In the genomic region with DNA sequence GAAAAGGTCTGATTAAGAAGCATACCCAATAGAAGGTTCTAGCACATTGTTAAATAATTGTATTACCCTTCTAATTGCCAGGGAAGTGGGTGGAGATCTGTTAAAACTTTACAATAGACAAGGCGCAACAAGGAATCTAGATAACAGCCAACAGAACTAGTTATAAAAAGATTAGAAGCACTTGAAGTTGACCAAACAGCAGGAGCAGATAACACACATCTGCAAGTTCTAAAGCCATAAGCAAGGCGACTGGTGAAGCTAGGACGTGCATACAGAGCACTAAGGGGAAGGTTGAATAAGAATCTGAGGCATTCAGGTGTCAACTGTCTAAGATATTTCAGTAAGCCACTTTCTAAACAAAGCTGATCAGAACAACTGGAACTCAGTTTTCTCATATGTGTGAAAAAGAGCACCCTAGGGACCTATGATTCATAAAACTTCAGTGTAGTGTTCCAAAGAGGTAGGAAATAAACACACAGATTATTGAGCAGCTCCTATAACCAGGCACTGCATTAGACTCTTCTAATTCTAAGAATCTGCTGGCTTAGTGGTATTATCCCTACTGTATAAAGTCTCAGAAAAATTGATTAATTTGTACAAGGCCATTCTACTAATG, we compare ENCODE assay signal across 16 cellular contexts.
A peak's percentile ranks its signal among the peaks of the same experiment; 100 is the strongest.
DNase-seq lines count a peak whose midpoint lies in the region; ATAC-seq, FAIRE-seq and TF ChIP-seq lines count a peak whose summit lies in the region.
"Had no signal": no experiment of that assay in that cellular context is flagged by ENCODE, and none has a peak within 500 bp of the region (broad histone marks: within the 10 kb centered on the region; RNA-seq: fewer than 3 reads in every experiment).

No MANE protein-coding gene starts in this region.

- H3F3A ChIP-seq in MM.1S (ENCODE audit: insufficient read depth, low read length), result no peaks in the 10 kb centered on the region

- H3K27me3 ChIP-seq in small intestine (ENCODE audit: control insufficient read depth in 2 of 2, insufficient read depth in 2 of 2, low read length in 2 of 2), result no peaks in the 10 kb centered on the region
- H3K27me3 ChIP-seq in MM.1S (replicated peaks; ENCODE audit: insufficient read depth, low read length), result no peaks in the 10 kb centered on the region

- POLR2A ChIA-PET in RWPE1 (lab: Yijun Ruan, JAX; ENCODE audit: low non-redundant PET), result interaction anchor here (0.7 kb wide), 1 partner anchor 11 kb away, joined by 3 read pairs; no protein-coding TSS in a partner anchor

- no peaks in the 10 kb centered on the region for H3K79me2 ChIP-seq in MM.1S (ENCODE audit: low read length)

- no peaks in the 10 kb centered on the region for H3K9me2 ChIP-seq in MM.1S (replicated peaks; ENCODE audit: insufficient read depth, low read length)

- WGBS in small intestine, 3 donors, result 18 to 56% (median 42%) methylated on average over 3 of the region's 3 CpGs

- H4K20me1 ChIP-seq in MM.1S (ENCODE audit: insufficient read depth, low read length), result no peaks in the 10 kb centered on the region

- no peak overlapping the region for H3K27ac ChIP-seq in small intestine (ENCODE audit: low read depth in 1 of 2, low read length in 1 of 2)
- H3K27ac ChIP-seq in MM.1S (ENCODE audit: low read length), result no peak overlapping the region
- no peak overlapping the region for H3K27ac ChIP-seq in RWPE1
- H3K27ac ChIP-seq: C4-2B had no signal

- intact Hi-C loops in left colon (cut with DNase I, micrococcal nuclease), result no loop called here

- DNase-seq in OCI-M1 (lab: John Stamatoyannopoulos, UW), result peak; percentile 94
- DNase-seq in cardiac fibroblast (ENCODE audit: low read depth in 2 of 2), result peak; percentile 10 to 48
- DNase-seq in left colon, result no peak
- DNase-seq in small intestine, result peak; percentile 68
- no peak for DNase-seq in activated CD4-positive, alpha-beta T cell treated with anti-CD3 and anti-CD28 coated beads for 48 hours
- no peak for DNase-seq in MM.1S
- DNase-seq in RWPE1 (ENCODE audit: low spot score), result no peak
- DNase-seq: BE2C; CD4-positive, alpha-beta memory T cell; DMS79 had no signal

- no peak overlapping the region for H3K9ac ChIP-seq in MM.1S (ENCODE audit: low read length)

- H3K9me3 ChIP-seq in small intestine (ENCODE audit: control insufficient read depth, low read depth) (no peaks in the 10 kb centered on the region), MM.1S (replicated peaks; ENCODE audit: insufficient read depth, low read length) (no peaks in the 10 kb centered on the region)
- H3K9me3 ChIP-seq: BE2C, HAP-1 had no signal

- no peak overlapping the region for H3K4me2 ChIP-seq in MM.1S (ENCODE audit: low read depth, low read length)

- H3K36me3 ChIP-seq in small intestine (ENCODE audit: control insufficient read depth in 2 of 2, insufficient read depth in 2 of 2, low read length in 2 of 2) (no peaks in the 10 kb centered on the region), MM.1S (replicated peaks; ENCODE audit: insufficient read depth, low read length) (no peaks in the 10 kb centered on the region)
- H3K36me3 ChIP-seq: BE2C, HAP-1 had no signal

- peak; percentile 97 for ATAC-seq in left colon
- ATAC-seq: GM12878 had no signal

- no peak for TF ChIP-seq CTCF in cardiac fibroblast (IDR thresholded peaks at IDR 0.05; ENCODE audit: low read depth, low read length)
- TF ChIP-seq CTCF in MM.1S (IDR thresholded peaks at IDR 0.05; ENCODE audit: low read length), result no peak
- no peak for TF ChIP-seq CTCF in RWPE1 (conservative IDR thresholded peaks at IDR 0.05; ENCODE audit: low read depth)

- no peaks in the 10 kb centered on the region for H3K4me1 ChIP-seq in small intestine (ENCODE audit: control insufficient read depth in 2 of 2, insufficient read depth in 1 of 2, low read depth in 1 of 2, low read length in 1 of 2)
- H3K4me1 ChIP-seq in MM.1S (ENCODE audit: low read length), result no peaks in the 10 kb centered on the region
- H3K4me1 ChIP-seq: BE2C, HAP-1 had no signal

- CTCF ChIA-PET in RWPE1 (lab: Yijun Ruan, JAX), result interaction anchor here (0.7 kb wide), 1 partner anchor 19 kb away, joined by 3 read pairs; no protein-coding TSS in a partner anchor

- FAIRE-seq in small intestine (lab: Jason Lieb, UNC), result no peak
- FAIRE-seq: A204.1, GM12878, GM18507, H1 had no signal

- H3K4me3 ChIP-seq in cardiac fibroblast (replicated peaks in 1 of 2; ENCODE audit: low read depth in 2 of 2, low read length in 2 of 2) (no peak overlapping the region), small intestine (ENCODE audit: low read depth in 1 of 2, low read length in 2 of 2) (no peak overlapping the region), MM.1S (ENCODE audit: low read length) (no peak overlapping the region)
- H3K4me3 ChIP-seq: GM12878, HAP-1 had no signal

- H2AFZ ChIP-seq in MM.1S (ENCODE audit: low read length), result no peak overlapping the region

Comparison
In these comparisons a context has a peak if more than half of its experiments do, and no peak if none do; other contexts are left out.
1. DNase-seq: peak in OCI-M1 (single experiment), cardiac fibroblast (2 of 2) and small intestine (single experiment); none in left colon (0 of 2), activated CD4-positive, alpha-beta T cell treated with anti-CD3 and anti-CD28 coated beads for 48 hours (single experiment), MM.1S (single experiment) and RWPE1 (single experiment).